20 cellular contexts compared by ENCODE assay signal in genomic region chr17:55289978-55290377, GRCh38. TPM values are rescaled to one million over a fixed set of nuclear protein-coding genes. Genes with fewer than 3 reads are reported as not detected.
DNase-seq lines count a peak whose midpoint lies in the region; ATAC-seq and TF ChIP-seq lines count a peak whose summit lies in the region.
"Had no signal": no experiment of that assay in that cellular context is flagged by ENCODE, and none has a peak within 500 bp of the region (broad histone marks: within the 10 kb centered on the region; RNA-seq: fewer than 3 reads in every experiment).

No MANE protein-coding gene starts in this region.

- H3K9me3 ChIP-seq in heart right ventricle (peaks cover 0 to 11% (median 0%) of the 10 kb centered on the region in 11 donors), right cardiac atrium (ENCODE audit: control insufficient read depth, low read length) (no peaks in the 10 kb centered on the region), T-helper 17 cell (ENCODE audit: control insufficient read depth, low read length, poor library complexity, severe bottlenecking) (no peaks in the 10 kb centered on the region), stomach smooth muscle (ENCODE audit: control insufficient read depth in 2 of 2, low read length in 2 of 2) (no peaks in the 10 kb centered on the region)

- H3K4me3 ChIP-seq in heart right ventricle (no peak overlapping the region), right cardiac atrium (ENCODE audit: low read length) (no peak overlapping the region), dorsolateral prefrontal cortex (no peak overlapping the region), stomach smooth muscle (ENCODE audit: low read length in 2 of 2) (no peak overlapping the region)
- H3K4me3 ChIP-seq: BLaER1 had no signal

- H3K4me3 Mint-ChIP-seq in T-helper 17 cell, result no peak overlapping the region
- H3K4me3 Mint-ChIP-seq: CD14-positive monocyte; CD4-positive, alpha-beta memory T cell; HFFc6 had no signal

- peak overlapping the region; percentile 68 for H3K27ac Mint-ChIP-seq in T-helper 17 cell
- H3K27ac Mint-ChIP-seq: CD14-positive monocyte, HFFc6 had no signal

- no peaks in the 10 kb centered on the region for H3K27me3 Mint-ChIP-seq in T-helper 17 cell
- H3K27me3 Mint-ChIP-seq: CD4-positive, alpha-beta memory T cell had no signal

- ATAC-seq in heart right ventricle, result no peak
- no peak for ATAC-seq in right cardiac atrium
- no peak for ATAC-seq in T-helper 17 cell
- ATAC-seq in GM19397 (IDR thresholded peaks at IDR 0.05; ENCODE audit: unreplicated experiment), result no peak
- ATAC-seq: HCT116 had no signal

- H3K9ac ChIP-seq in stomach smooth muscle (ENCODE audit: low read length in 2 of 2), result no peak overlapping the region
- H3K9ac ChIP-seq: BLaER1 had no signal

- intact Hi-C loops in heart right ventricle (cut with DNase I) (loop anchor here in 6 of 10 donors (5.0 to 10.0 kb wide), 7 partner anchors 53 to 435 kb away; partner anchors contain the start of genes MMD (in 2 of the 6) and TMEM100 (in 1 of the 6)), right cardiac atrium (cut with DNase I) (no loop called here), dorsolateral prefrontal cortex (cut with DNase I) (no loop called here)

- peak in 1 of 9 donors; percentile 4 for TF ChIP-seq CTCF in heart right ventricle (IDR thresholded peaks at IDR 0.05)
- TF ChIP-seq CTCF in dorsolateral prefrontal cortex (IDR thresholded peaks at IDR 0.05 in 54 of 56, conservative IDR thresholded peaks at IDR 0.05 in 2 of 56; ENCODE audit: low read depth in 1 of 56, partially characterized antibody in 56 of 56), result no peak

- peaks cover 2 to 68% (median 49%) of the 10 kb centered on the region in 9 donors for H3K4me1 ChIP-seq in heart right ventricle
- H3K4me1 ChIP-seq in right cardiac atrium (ENCODE audit: control insufficient read depth, insufficient read depth, low read length), result peaks cover 10% of the 10 kb centered on the region
- peaks cover 41% of the 10 kb centered on the region for H3K4me1 ChIP-seq in stomach smooth muscle (ENCODE audit: control insufficient read depth, insufficient read depth, low read length)

- peak overlapping the region in 7 of 10 donors; percentile 45 to 92 (median 76) for H3K27ac ChIP-seq in heart right ventricle
- no peak overlapping the region for H3K27ac ChIP-seq in right cardiac atrium (ENCODE audit: low read length)
- H3K27ac ChIP-seq in dorsolateral prefrontal cortex, result peak overlapping the region in 36 of 59 donors; percentile 1 to 89 (median 42)
- peak overlapping the region; percentile 74 for H3K27ac ChIP-seq in stomach smooth muscle (ENCODE audit: low read length)
- H3K27ac ChIP-seq: BLaER1, HL-60 had no signal

- DNase-seq in heart right ventricle, result no peak
- no peak for DNase-seq in right cardiac atrium
- no peak for DNase-seq in T-helper 17 cell
- DNase-seq in dorsolateral prefrontal cortex, result no peak
- DNase-seq in activated CD4-positive, alpha-beta T cell treated with anti-CD3 and anti-CD28 coated beads for 4 hours, result no peak
- DNase-seq: 8988T; CD4-positive, alpha-beta memory T cell; DMS153; DMS79; GDM1; GOT3; H7; HFFc6 had no signal

- WGBS in heart right ventricle, 2 donors, result 82 to 90% methylated on average over 4 of the region's 4 CpGs
- WGBS in right cardiac atrium, result 77% methylated on average over 4 of the region's 4 CpGs

- H3K27me3 ChIP-seq in heart right ventricle (no peaks in the 10 kb centered on the region), right cardiac atrium (ENCODE audit: control insufficient read depth, insufficient read depth) (no peaks in the 10 kb centered on the region), dorsolateral prefrontal cortex (no peaks in the 10 kb centered on the region), stomach smooth muscle (ENCODE audit: control insufficient read depth in 1 of 2, insufficient read depth in 2 of 2, low read length in 2 of 2) (no peaks in the 10 kb centered on the region)
- H3K27me3 ChIP-seq: BLaER1 had no signal

- H3K36me3 ChIP-seq in heart right ventricle (peaks cover 0 to 22% (median 0%) of the 10 kb centered on the region in 9 donors), stomach smooth muscle (ENCODE audit: control insufficient read depth in 2 of 2, insufficient read depth in 2 of 2, low read length in 2 of 2) (peaks cover 8 to 11% of the 10 kb centered on the region in 2 donors)
- H3K36me3 ChIP-seq: BLaER1 had no signal

- H3K36me3 Mint-ChIP-seq in T-helper 17 cell (ENCODE audit: low read depth), result peaks cover 2% of the 10 kb centered on the region
- H3K36me3 Mint-ChIP-seq: CD14-positive monocyte had no signal

- H3K4me1 Mint-ChIP-seq in T-helper 17 cell, result peaks cover 15% of the 10 kb centered on the region

RNA-seq across cellular contexts. Expression of gene HLF, which starts 25.2 kb away (rescaled TPM):
- 10 to 100 TPM; 11.2 to 42.5 (median 31.3) TPM for total RNA-seq in heart right ventricle
- polyA plus RNA-seq in heart right ventricle, result 1 to 10 TPM; 4.1 to 4.4 TPM
- 10 to 100 TPM; 35.6 to 56.6 (median 49.7) TPM for total RNA-seq in right cardiac atrium
- polyA plus RNA-seq in right cardiac atrium, result 17.0 TPM
- total RNA-seq in T-helper 17 cell, result 10 to 100 TPM; 20.2 to 22.5 TPM
- 100 to 1,000 TPM in 94 of 120 experiments, 10 to 100 TPM in 26; 36.7 to 194 (median 124) TPM for total RNA-seq in dorsolateral prefrontal cortex
- total RNA-seq: HFFc6 had no signal
- polyA plus RNA-seq: AG04450, CD14-positive monocyte had no signal

Comparison
In these comparisons a context has a peak if more than half of its experiments do, and no peak if none do; other contexts are left out.
1. intact Hi-C loops: an anchor here in heart right ventricle (5.0 to 10.0 kb wide); none called in right cardiac atrium and dorsolateral prefrontal cortex.